ENCODE assay signal across 35 cellular contexts in the genomic region with DNA sequence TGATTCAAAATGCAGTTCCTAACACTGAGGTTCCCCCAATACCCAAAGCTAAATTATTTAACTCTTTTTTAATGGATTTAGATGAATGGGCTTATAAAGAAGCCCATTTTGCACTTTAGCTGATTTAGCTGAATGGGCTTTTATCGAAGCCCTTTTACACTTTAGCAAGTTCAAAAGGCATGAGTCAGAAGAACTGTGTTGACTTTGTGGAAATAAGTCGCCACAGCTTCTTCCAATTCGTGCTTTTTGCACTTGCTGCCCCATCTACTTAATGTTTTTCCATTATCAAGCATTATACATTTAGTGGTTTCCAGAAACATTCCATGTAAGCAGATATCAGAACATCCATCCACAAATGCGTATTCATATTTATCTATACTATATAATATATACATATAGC. TPM values are rescaled to one million over a fixed set of nuclear protein-coding genes. Genes with fewer than 3 reads are reported as not detected.
"Had no signal": no experiment of that assay in that cellular context is flagged by ENCODE, and none has a peak within 500 bp of the region (broad histone marks: within the 10 kb centered on the region; RNA-seq: fewer than 3 reads in every experiment).

No MANE protein-coding gene starts in this region.

- DNase-seq: activated B cell treated with CpG ODN at 0.5 μM for 24 hours; activated CD4-positive, alpha-beta T cell treated with anti-CD3 and anti-CD28 coated beads, Interleukin-2, amount 50 U/mL, for 1 hour; activated CD8-positive, alpha-beta T cell treated with anti-CD3 and anti-CD28 coated beads for 36 hours; activated gamma-delta T cell treated with Interleukin-2 at 50 U/mL for 16 hours; activated naive CD4-positive, alpha-beta T cell treated with anti-CD3 and anti-CD28 coated beads, Interleukin-2, amount 50 U/mL, for 16 hours; activated T-cell treated with anti-CD3 and anti-CD28 coated beads, Interleukin-2, amount 50 U/mL, for 4 hours; amygdala; body of pancreas; cortex of kidney; effector memory CD8-positive, alpha-beta T cell; erythroblast; head of caudate nucleus; hypothalamus; immature natural killer cell; kidney glomerular epithelial cell; left lung; lower lobe of right lung; mesendoderm; natural killer cell; retina; stimulated activated CD4-positive, alpha-beta T cell treated with anti-CD3 and anti-CD28 coated beads, Interleukin-1b, Interleukin-23, amount 100 ng/mL, for 48 hours; stimulated activated CD4-positive, alpha-beta T cell treated with anti-CD3 and anti-CD28 coated beads, Interleukin-4, amount 100 ng/mL, for 4 hours; stimulated activated CD8-positive, alpha-beta memory T cell treated with anti-CD3 and anti-CD28 coated beads, Interleukin-4, amount 100 ng/mL, for 48 hours; stimulated activated naive CD8-positive, alpha-beta T cell treated with anti-CD3 and anti-CD28 coated beads, Interleukin-15, amount 100 ng/mL, for 72 hours; substantia nigra; T-helper 1 cell; thyroid gland; upper lobe of left lung had no signal

- H2AFZ ChIP-seq: neural progenitor cell had no signal

- H3K27me3 ChIP-seq: body of pancreas, gastroesophageal sphincter, left lung, neural progenitor cell, thyroid gland, upper lobe of left lung, vagina had no signal

- H3K36me3 ChIP-seq: gastroesophageal sphincter, left lung, lower lobe of right lung, neural progenitor cell, thyroid gland, upper lobe of left lung, vagina had no signal

- H3K4me1 ChIP-seq: body of pancreas, gastroesophageal sphincter, left lung, lower lobe of right lung, thyroid gland, upper lobe of left lung, vagina had no signal

- H3K27ac ChIP-seq: body of pancreas, gastroesophageal sphincter, left lung, lower lobe of right lung, neural progenitor cell, thyroid gland, upper lobe of left lung, vagina had no signal

- H3K4me3 ChIP-seq: body of pancreas, gastroesophageal sphincter, left lung, lower lobe of right lung, neural progenitor cell, smooth muscle cell, thyroid gland, upper lobe of left lung, vagina had no signal

- H3K4me2 ChIP-seq: neural progenitor cell, smooth muscle cell had no signal

- H3K9me3 ChIP-seq: body of pancreas, gastroesophageal sphincter, lower lobe of right lung, thyroid gland, upper lobe of left lung, vagina had no signal

RNA-seq across cellular contexts. Expression of a gene that starts 20.5 kb away (rescaled TPM):
- total RNA-seq: activated B cell treated with CpG ODN at 0.5 μM for 24 hours; activated CD8-positive, alpha-beta T cell treated with anti-CD3 and anti-CD28 coated beads for 36 hours; activated T-cell treated with anti-CD3 and anti-CD28 coated beads, Interleukin-2, amount 50 U/mL, for 4 hours; activated T-helper 17 cell treated with anti-CD3 and anti-CD28 coated beads, Interleukin-2, amount 50 U/mL, for 72 hours; left lung; lower lobe of right lung; mononuclear cell; natural killer cell; osteocyte; upper lobe of left lung; vagina had no signal
- polyA plus RNA-seq: immature natural killer cell, smooth muscle cell had no signal
